In genomic region chr10:97528876-97529275, GRCh38 we compare ENCODE assay signal across 12 cellular contexts. TPM values are rescaled to one million over a fixed set of nuclear protein-coding genes. Genes with fewer than 3 reads are reported as not detected.
"Had no signal": no experiment of that assay in that cellular context is flagged by ENCODE, and none has a peak within 500 bp of the region (broad histone marks: within the 10 kb centered on the region; RNA-seq: fewer than 3 reads in every experiment).

No MANE protein-coding gene starts in this region.

RNA-seq across cellular contexts. Expression of gene ANKRD2, which starts 43.7 kb away (rescaled TPM):
- total RNA-seq: naive thymus-derived CD8-positive, alpha-beta T cell; natural killer cell; natural killer cell treated with Interleukin-12 subunit alpha and Interleukin-12 subunit beta and Interleukin-15 and Interleukin-18, amount 100 ng/mL, for 72 hours; neural crest cell; occipital lobe; osteocyte; progenitor cell of endocrine pancreas; sciatic nerve; smooth muscle cell; spleen had no signal
- polyA plus RNA-seq: naive thymus-derived CD4-positive, alpha-beta T cell; naive thymus-derived CD8-positive, alpha-beta T cell; neural cell had no signal

RNA-seq across cellular contexts. Expression of gene HOGA1, which starts 55.3 kb away (rescaled TPM):
- total RNA-seq: naive thymus-derived CD4-positive, alpha-beta T cell; naive thymus-derived CD8-positive, alpha-beta T cell; natural killer cell; natural killer cell treated with Interleukin-12 subunit alpha and Interleukin-12 subunit beta and Interleukin-15 and Interleukin-18, amount 100 ng/mL, for 72 hours; osteocyte; smooth muscle cell had no signal
- polyA plus RNA-seq: naive thymus-derived CD4-positive, alpha-beta T cell; naive thymus-derived CD8-positive, alpha-beta T cell; neural cell had no signal
